Comparison of ENCODE assay signal across 16 cellular contexts in the genomic region with DNA sequence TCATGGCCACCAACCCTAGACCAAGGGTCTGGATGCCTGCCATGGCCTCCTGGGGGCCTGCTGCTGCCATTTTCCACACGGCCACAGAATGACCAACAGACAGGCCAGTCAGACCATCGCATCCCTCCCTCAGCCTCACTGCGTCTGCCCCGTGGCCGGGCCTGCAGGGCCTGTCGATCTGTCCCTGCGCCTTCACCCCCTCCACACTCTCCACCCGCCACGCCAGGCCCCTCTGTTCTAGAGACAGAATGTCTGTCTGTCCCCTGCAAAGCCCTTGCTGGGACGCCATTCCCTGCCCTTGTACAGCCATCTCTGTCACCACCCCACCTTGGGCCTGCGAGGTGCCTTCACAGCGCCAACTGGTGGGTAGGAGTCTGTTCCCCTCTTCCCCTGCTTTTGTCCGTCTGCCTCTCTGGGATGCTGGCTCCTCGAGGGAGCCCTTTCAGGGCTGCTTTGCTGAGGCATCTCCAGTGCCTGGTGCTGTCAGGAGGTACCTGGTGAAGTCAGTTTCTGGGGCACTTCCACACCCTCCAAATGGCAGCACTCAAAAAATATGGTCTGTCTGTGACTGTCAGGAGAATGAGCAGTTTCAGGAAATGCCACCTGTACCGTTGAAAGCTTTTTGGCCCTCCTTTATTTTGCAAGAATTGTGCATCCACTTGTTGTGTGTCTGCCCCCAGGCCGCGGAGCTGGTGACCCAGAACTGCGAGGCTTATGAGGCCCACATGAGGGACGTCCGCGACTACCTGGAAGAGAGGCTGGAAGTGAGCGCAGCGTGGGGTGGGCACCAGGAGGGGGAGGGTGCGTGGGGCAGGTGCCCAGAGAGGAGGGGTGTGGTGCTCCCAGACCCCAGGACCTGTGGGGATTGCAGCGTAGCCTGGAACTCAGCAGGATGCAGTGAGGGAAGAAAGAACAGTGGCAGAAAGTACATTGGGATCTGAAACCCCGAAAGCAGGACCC. TPM values are rescaled to one million over a fixed set of nuclear protein-coding genes. Genes with fewer than 3 reads are reported as not detected.
DNase-seq lines count a peak whose midpoint lies in the region; ATAC-seq, FAIRE-seq and TF ChIP-seq lines count a peak whose summit lies in the region.
"Had no signal": no experiment of that assay in that cellular context is flagged by ENCODE, and none has a peak within 500 bp of the region (broad histone marks: within the 10 kb centered on the region; RNA-seq: fewer than 3 reads in every experiment).

No MANE protein-coding gene starts in this region.

- peaks cover 5% of the 10 kb centered on the region for H3K4me1 Mint-ChIP-seq in activated T-cell treated with anti-CD3 and anti-CD28 coated beads, Interleukin-2, amount 50 U/mL, for 72 hours (ENCODE audit: low read depth)

- no peak overlapping the region for H3K27ac ChIP-seq in Peyer's patch
- H3K27ac ChIP-seq in H1 (ENCODE audit: low read depth, low read length) = no peak overlapping the region
- H3K27ac ChIP-seq in stomach = no peak overlapping the region
- no peak overlapping the region for H3K27ac ChIP-seq in PC-3 (ENCODE audit: low read length)
- H3K27ac ChIP-seq: KMS-11, right lobe of liver had no signal

- H4K20me1 ChIP-seq in H1 (replicated peaks in 1 of 2; ENCODE audit: control insufficient read depth in 1 of 2, insufficient read depth in 2 of 2, low read length in 2 of 2) = peaks cover 2 to 6% of the 10 kb centered on the region in 2 experiments
- no peaks in the 10 kb centered on the region for H4K20me1 ChIP-seq in PC-3 (ENCODE audit: low read length)

- H3K36me3 ChIP-seq in Peyer's patch (peaks cover 0 to 4% (median 0%) of the 10 kb centered on the region in 3 donors), H1 (ENCODE audit: control insufficient read depth in 2 of 4, insufficient read depth in 4 of 4, low read length in 3 of 4) (peaks cover 0 to 28% (median 10%) of the 10 kb centered on the region in 4 experiments; a peak in 5 of 8 replicates), stomach (peaks cover 0 to 14% (median 6%) of the 10 kb centered on the region in 4 donors), PC-3 (ENCODE audit: low read depth, low read length) (no peaks in the 10 kb centered on the region)
- H3K36me3 ChIP-seq: right lobe of liver had no signal

- no peak overlapping the region for H2BK15ac ChIP-seq in H1 (ENCODE audit: low read length)

- H3K4me2 ChIP-seq in H1 (ENCODE audit: insufficient read depth in 1 of 2, low read depth in 2 of 2, low read length in 2 of 2) = no peak overlapping the region
- H3K4me2 ChIP-seq in PC-3 (ENCODE audit: low read length) = no peak overlapping the region
- H3K4me2 ChIP-seq: KMS-11 had no signal

- H4K91ac ChIP-seq in H1 (replicated peaks; ENCODE audit: insufficient read length, low read length) = no peak overlapping the region

- TF ChIP-seq EP300 in H1 (IDR thresholded peaks at IDR 0.05; ENCODE audit: borderline replicate concordance in 1 of 2, low read depth in 2 of 2, low read length in 2 of 2) = no peak
- no peak for TF ChIP-seq EP300 in stomach (IDR thresholded peaks at IDR 0.05)

- no peak overlapping the region for H4K5ac ChIP-seq in H1 (ENCODE audit: insufficient read length, low read depth, low read length)

- 0 out of 2 replicates have a peak, but pooled peaks cover 2% of the 10 kb centered on the region for H3K79me1 ChIP-seq in H1 (ENCODE audit: low read depth, low read length)

- no peak overlapping the region for H3K4ac ChIP-seq in H1 (replicated peaks; ENCODE audit: insufficient read length, low read depth, low read length)

- no TSS peak for BruUV-seq in PC-3 (replicated peaks; lab: Mats Ljungman, UMichigan)

- no peaks in the 10 kb centered on the region for H3K27me3 ChIP-seq in Peyer's patch
- no peaks in the 10 kb centered on the region for H3K27me3 ChIP-seq in H1 (replicated peaks in 1 of 4; ENCODE audit: control insufficient read depth in 3 of 4, extremely low read depth in 1 of 4, insufficient read depth in 3 of 4, low read length in 3 of 4)
- no peaks in the 10 kb centered on the region for H3K27me3 ChIP-seq in stomach
- H3K27me3 ChIP-seq in PC-3 (ENCODE audit: low read length) = no peaks in the 10 kb centered on the region
- H3K27me3 ChIP-seq: right lobe of liver had no signal

- peak overlapping the region; percentile 50; the same call in 1 of the 2 replicates for H2BK12ac ChIP-seq in H1 (ENCODE audit: low read depth, low read length)

- no peak overlapping the region for H4K8ac ChIP-seq in H1 (ENCODE audit: extremely low read depth, insufficient read depth, low read length)

- H2BK5ac ChIP-seq in H1 (ENCODE audit: low read depth, low read length) = no peak overlapping the region

- no peak for DNase-seq in activated naive CD4-positive, alpha-beta T cell treated with anti-CD3 and anti-CD28 coated beads, Interleukin-2, amount 50 U/mL, for 72 hours (ENCODE audit: low spot score in 2 of 2)
- DNase-seq in activated naive CD4-positive, alpha-beta T cell treated with anti-CD3 and anti-CD28 coated beads, Interleukin-2, amount 50 U/mL, for 16 hours = no peak
- DNase-seq in Peyer's patch (peak in 2 of 3 donors; percentile 14 to 42), H1 (ENCODE audit: low read depth in 1 of 2, low spot score in 2 of 2) (peak in 1 of 2 experiments; percentile 45), stomach (peak; percentile 5), PC-3 (no peak)
- DNase-seq in activated T-cell treated with anti-CD3 and anti-CD28 coated beads, Interleukin-2, amount 50 U/mL, for 72 hours = no peak
- DNase-seq: activated B cell treated with CpG ODN at 0.5 μM for 24 hours, erythroblast, NCI-H2029, NCI-H510A treated with DMSO at 0.1 percent for 48 hours had no signal

- H3K36me3 Mint-ChIP-seq in activated naive CD4-positive, alpha-beta T cell treated with anti-CD3 and anti-CD28 coated beads, Interleukin-2, amount 50 U/mL, for 72 hours = peaks cover 5 to 7% of the 10 kb centered on the region in 2 donors
- H3K36me3 Mint-ChIP-seq in activated T-cell treated with anti-CD3 and anti-CD28 coated beads, Interleukin-2, amount 50 U/mL, for 72 hours (ENCODE audit: insufficient read depth in 2 of 2) = peaks cover 0 to 4% of the 10 kb centered on the region in 2 donors

- H3K4me3 ChIP-seq in Peyer's patch (no peak overlapping the region), H1 (ENCODE audit: extremely low read depth in 1 of 4, insufficient read depth in 2 of 4, low read depth in 3 of 4, low read length in 4 of 4) (no peak overlapping the region), stomach (no peak overlapping the region), PC-3 (ENCODE audit: low read length) (no peak overlapping the region)
- H3K4me3 ChIP-seq: right lobe of liver had no signal

- H3K14ac ChIP-seq in H1 (ENCODE audit: insufficient read length) = no peak overlapping the region

- no peak for TF ChIP-seq POLR2A in Peyer's patch (IDR thresholded peaks at IDR 0.05)
- TF ChIP-seq POLR2A in H1 (IDR thresholded peaks at IDR 0.05; ENCODE audit: control extremely low read depth in 1 of 2, low read depth in 2 of 2, low read length in 2 of 2) = no peak
- TF ChIP-seq POLR2A in stomach (IDR thresholded peaks at IDR 0.05) = no peak

- no peak overlapping the region for H2AFZ ChIP-seq in H1 (ENCODE audit: low read length)
- H2AFZ ChIP-seq in PC-3 (ENCODE audit: low read length) = no peak overlapping the region

- H3K4me3 Mint-ChIP-seq in activated T-cell treated with anti-CD3 and anti-CD28 coated beads, Interleukin-2, amount 50 U/mL, for 72 hours = no peak overlapping the region
- H3K4me3 Mint-ChIP-seq: activated B cell treated with CpG ODN at 0.5 μM for 24 hours had no signal

- H3K9me3 ChIP-seq in Peyer's patch (no peaks in the 10 kb centered on the region), H1 (ENCODE audit: insufficient read depth in 2 of 2, low read depth in 1 of 2, low read length in 1 of 2) (no peaks in the 10 kb centered on the region), stomach (no peaks in the 10 kb centered on the region), PC-3 (ENCODE audit: low read length) (no peaks in the 10 kb centered on the region)
- H3K9me3 ChIP-seq: right lobe of liver had no signal

- H3K9me2 ChIP-seq in PC-3 (replicated peaks; ENCODE audit: low read length) = no peaks in the 10 kb centered on the region

- no peaks in the 10 kb centered on the region for H3K27me3 Mint-ChIP-seq in activated T-cell treated with anti-CD3 and anti-CD28 coated beads, Interleukin-2, amount 50 U/mL, for 72 hours (ENCODE audit: low read depth)
- H3K27me3 Mint-ChIP-seq: activated B cell treated with CpG ODN at 0.5 μM for 24 hours had no signal

- ATAC-seq in activated naive CD4-positive, alpha-beta T cell treated with anti-CD3 and anti-CD28 coated beads, Interleukin-2, amount 50 U/mL, for 72 hours = no peak
- ATAC-seq in PC-3 = no peak
- ATAC-seq in GM19395 (IDR thresholded peaks at IDR 0.05; ENCODE audit: unreplicated experiment) = no peak
- no peak for ATAC-seq in activated T-cell treated with anti-CD3 and anti-CD28 coated beads, Interleukin-2, amount 50 U/mL, for 72 hours (replicated peaks in 1 of 2)
- ATAC-seq: right lobe of liver had no signal

- no peaks in the 10 kb centered on the region for H3K4me1 ChIP-seq in Peyer's patch
- H3K4me1 ChIP-seq in H1 (replicated peaks in 1 of 4; ENCODE audit: control insufficient read depth in 3 of 4, insufficient read depth in 4 of 4, low read length in 3 of 4) = peaks cover 0 to 12% (median 7%) of the 10 kb centered on the region in 4 experiments; a peak in 5 of 7 replicates
- H3K4me1 ChIP-seq in stomach = peaks cover 0 to 4% (median 0%) of the 10 kb centered on the region in 4 donors
- no peaks in the 10 kb centered on the region for H3K4me1 ChIP-seq in PC-3 (ENCODE audit: insufficient read depth, low read length)
- H3K4me1 ChIP-seq: right lobe of liver had no signal

- H3K23me2 ChIP-seq in H1 (ENCODE audit: low read depth, low read length) = no peaks in the 10 kb centered on the region

- no peak overlapping the region for H3K18ac ChIP-seq in H1 (ENCODE audit: extremely low read depth, low read length)

- no peak overlapping the region for H3K23ac ChIP-seq in H1 (ENCODE audit: insufficient read length)

- H2BK20ac ChIP-seq in H1 (ENCODE audit: low read length) = no peak overlapping the region

- 92% methylated on average over 22 of the region's 26 CpGs; no CpG with 5 or more reads in 1 of the 2 experiments for WGBS in H1 (ENCODE audit: extremely low coverage in 1 of 2, insufficient coverage in 1 of 2, insufficient read length in 1 of 2, insufficient replicate concordance in 2 of 2, low coverage in 1 of 2, low lambda C conversion rate in 2 of 2, missing lambda C conversion rate in 1 of 2), 2 experiments
- WGBS in stomach, 5 donors = 88 to 91% (median 90%) methylated on average over 26 of the region's 26 CpGs

- TF ChIP-seq CTCF in Peyer's patch (IDR thresholded peaks at IDR 0.05) (no peak), H1 (IDR thresholded peaks at IDR 0.05; ENCODE audit: control extremely low read depth in 1 of 3, insufficient read depth in 1 of 3, low read depth in 1 of 3, low read length in 3 of 3) (no peak), stomach (IDR thresholded peaks at IDR 0.05) (no peak), PC-3 (conservative IDR thresholded peaks at IDR 0.05; ENCODE audit: low read depth, low read length) (no peak)

- no peaks in the 10 kb centered on the region for H3K79me2 ChIP-seq in H1 (ENCODE audit: control insufficient read depth in 1 of 2, insufficient read depth in 2 of 2, low read length in 2 of 2)
- no peaks in the 10 kb centered on the region for H3K79me2 ChIP-seq in PC-3 (ENCODE audit: low read length)

- TF ChIP-seq RAD21 in H1 (IDR thresholded peaks at IDR 0.05 in 1 of 2, conservative IDR thresholded peaks at IDR 0.05 in 1 of 2; ENCODE audit: low read depth in 2 of 2, low read length in 2 of 2) = no peak

- H2AK5ac ChIP-seq in H1 (ENCODE audit: low read depth, low read length) = no peak overlapping the region

- peak overlapping the region; percentile 47 to 89 for H3K27ac Mint-ChIP-seq in activated naive CD4-positive, alpha-beta T cell treated with anti-CD3 and anti-CD28 coated beads, Interleukin-2, amount 50 U/mL, for 72 hours
- H3K27ac Mint-ChIP-seq in activated T-cell treated with anti-CD3 and anti-CD28 coated beads, Interleukin-2, amount 50 U/mL, for 72 hours = no peak overlapping the region
- H3K27ac Mint-ChIP-seq: activated B cell treated with CpG ODN at 0.5 μM for 24 hours had no signal

- H2BK120ac ChIP-seq in H1 (replicated peaks; ENCODE audit: low read depth, low read length) = no peak overlapping the region

- intact Hi-C loops in stomach (cut with DNase I; ENCODE audit: low total_unique reads) = no loop called here
- intact Hi-C loops in PC-3 (cut with micrococcal nuclease) = no loop called here

- POLR2A ChIA-PET in H1 (lab: Charles Lee; ENCODE audit: partially characterized antibody) (interaction anchor here (1.5 to 4.3 kb wide), 3 partner anchors 8 to 16 kb away, joined by 3 to 17 read pairs (median 4); no protein-coding TSS in a partner anchor), PC-3 (lab: Charles Lee; ENCODE audit: unreplicated experiment) (no interaction called here)

- FAIRE-seq in H1 (lab: Jason Lieb, UNC) = no peak
- FAIRE-seq: GM19239 had no signal

- H3K56ac ChIP-seq in H1 (replicated peaks; ENCODE audit: insufficient read length, low read depth, low read length) = no peak overlapping the region

- CTCF ChIA-PET in H1 (lab: Charles Lee; ENCODE audit: partially characterized antibody) = no interaction called here
- CTCF ChIA-PET in PC-3 (lab: Charles Lee) = no interaction called here

- no peaks in the 10 kb centered on the region for H3K9me3 Mint-ChIP-seq in activated naive CD4-positive, alpha-beta T cell treated with anti-CD3 and anti-CD28 coated beads, Interleukin-2, amount 50 U/mL, for 72 hours
- H3K9me3 Mint-ChIP-seq in activated T-cell treated with anti-CD3 and anti-CD28 coated beads, Interleukin-2, amount 50 U/mL, for 72 hours = no peaks in the 10 kb centered on the region
- H3K9me3 Mint-ChIP-seq: activated B cell treated with CpG ODN at 0.5 μM for 24 hours had no signal

- H3F3A ChIP-seq in PC-3 (ENCODE audit: low read length, unreplicated experiment) = no peaks in the 10 kb centered on the region

- H3K9ac ChIP-seq in H1 (replicated peaks in 1 of 4; ENCODE audit: extremely low read depth in 1 of 4, low read depth in 3 of 4, low read length in 3 of 4) (no peak overlapping the region), PC-3 (ENCODE audit: low read length) (no peak overlapping the region)
- H3K9ac ChIP-seq: KMS-11 had no signal

RNA-seq across cellular contexts. Expression of gene ESPNL, which starts 6.7 kb away (rescaled TPM):
- under 1 TPM; 0.18 to 0.43 TPM for total RNA-seq in activated naive CD4-positive, alpha-beta T cell treated with anti-CD3 and anti-CD28 coated beads, Interleukin-2, amount 50 U/mL, for 72 hours
- 1 to 10 TPM in 1 of 4 donors, under 1 TPM in 1, not detected in 2; 0.27 to 2.5 TPM for total RNA-seq in Peyer's patch
- 1.3 and 1.8 TPM in 2 replicates for total RNA-seq in H1 (2021; fragmentation: NEBNext Ultra II Directional; extraction: Animal tissue kit (Norgen Biotek cat#: 25700))
- 0.68 and 1.6 TPM in 2 replicates for polyA plus RNA-seq in H1 (2011; rRNA removed)
- 1.3 TPM for polyA plus RNA-seq in H1 (2011; cell fraction: cytosol; rRNA removed)
- 2.8 TPM for polyA plus RNA-seq in H1 (2011; cell fraction: nucleus; rRNA removed)
- 0.54 to 1.2 TPM (median 0.82 TPM) in 4 replicates for polyA plus RNA-seq in H1 (2012, experiment 1 of 2)
- 0.66 TPM for polyA plus RNA-seq in H1 (2012, experiment 2 of 2)
- 0.75 TPM for polyA plus RNA-seq in H1 (2013, experiment 1 of 2)
- polyA plus RNA-seq in H1 (2013, experiment 2 of 2) = 0.64 TPM
- 0.15 and 0.60 TPM in 2 replicates for polyA minus RNA-seq in H1 (2011; rRNA and poly(A)+ RNA removed)
- polyA minus RNA-seq in H1 (2011; cell fraction: cytosol; rRNA and poly(A)+ RNA removed) = 0.73 TPM
- 1.2 TPM for polyA minus RNA-seq in H1 (2011; cell fraction: nucleus; rRNA and poly(A)+ RNA removed)
- total RNA-seq in stomach = 1 to 10 TPM in 1 of 5 donors, under 1 TPM in 1, not detected in 3; 0.73 to 1.3 TPM
- polyA plus RNA-seq in stomach = under 1 TPM; 0.05 to 0.31 (median 0.25) TPM
- total RNA-seq in PC-3 (2014; rRNA removed) = not detected in 2 replicates
- total RNA-seq in activated T-cell treated with anti-CD3 and anti-CD28 coated beads, Interleukin-2, amount 50 U/mL, for 72 hours = under 1 TPM; 0.07 to 0.19 TPM

RNA-seq across cellular contexts. Expression of gene SCLY, which starts 32.7 kb away (rescaled TPM):
- 10 to 100 TPM; 58.0 to 75.2 TPM for total RNA-seq in activated naive CD4-positive, alpha-beta T cell treated with anti-CD3 and anti-CD28 coated beads, Interleukin-2, amount 50 U/mL, for 72 hours
- total RNA-seq in Peyer's patch (10 to 100 TPM; 13.2 to 45.2 (median 24.2) TPM), stomach (10 to 100 TPM in 4 of 5 donors, 1 to 10 TPM in 1; 7.2 to 12.8 (median 12.1) TPM), PC-3 (2014; rRNA removed) (19.5 and 23.1 TPM in 2 replicates)
- 79.0 and 83.7 TPM in 2 replicates for total RNA-seq in H1 (2021; fragmentation: NEBNext Ultra II Directional; extraction: Animal tissue kit (Norgen Biotek cat#: 25700))
- polyA plus RNA-seq in H1 (2011; rRNA removed) (79.5 and 111 TPM in 2 replicates), stomach (10 to 100 TPM in 1 of 3 donors, 1 to 10 TPM in 2; 5.4 to 11.3 (median 9.9) TPM)
- 68.5 TPM for polyA plus RNA-seq in H1 (2011; cell fraction: cytosol; rRNA removed)
- polyA plus RNA-seq in H1 (2011; cell fraction: nucleus; rRNA removed) = 100.0 TPM
- polyA plus RNA-seq in H1 (2012, experiment 1 of 2) = 65.1 to 71.0 TPM (median 67.4 TPM) in 4 replicates
- 70.8 TPM for polyA plus RNA-seq in H1 (2012, experiment 2 of 2)
- polyA plus RNA-seq in H1 (2013, experiment 1 of 2) = 43.4 TPM
- polyA plus RNA-seq in H1 (2013, experiment 2 of 2) = 44.4 TPM
- polyA minus RNA-seq in H1 (2011; rRNA and poly(A)+ RNA removed) = 63.7 and 76.3 TPM in 2 replicates
- 40.9 TPM for polyA minus RNA-seq in H1 (2011; cell fraction: cytosol; rRNA and poly(A)+ RNA removed)
- 77.6 TPM for polyA minus RNA-seq in H1 (2011; cell fraction: nucleus; rRNA and poly(A)+ RNA removed)
- total RNA-seq in activated T-cell treated with anti-CD3 and anti-CD28 coated beads, Interleukin-2, amount 50 U/mL, for 72 hours = 10 to 100 TPM; 36.3 to 38.2 TPM

RNA-seq across cellular contexts. Expression of gene KLHL30, which starts 45.0 kb away (rescaled TPM):
- total RNA-seq in activated naive CD4-positive, alpha-beta T cell treated with anti-CD3 and anti-CD28 coated beads, Interleukin-2, amount 50 U/mL, for 72 hours = not detected
- total RNA-seq in Peyer's patch (under 1 TPM in 2 of 4 donors, not detected in 2; 0.27 to 0.28 TPM), stomach (1 to 10 TPM in 2 of 5 donors, under 1 TPM in 1, not detected in 2; 0.29 to 1.7 (median 1.3) TPM), PC-3 (2014; rRNA removed) (not detected in 2 replicates)
- 0.08 TPM in 1 of 2 replicates, not detected in the other for total RNA-seq in H1 (2021; fragmentation: NEBNext Ultra II Directional; extraction: Animal tissue kit (Norgen Biotek cat#: 25700))
- polyA plus RNA-seq in H1 (2011; rRNA removed) (0.03 TPM in 1 of 2 replicates, not detected in the other), stomach (under 1 TPM; 0.06 to 0.46 (median 0.15) TPM)
- polyA plus RNA-seq in H1 (2011; cell fraction: cytosol; rRNA removed) = 0.01 TPM
- polyA plus RNA-seq in H1 (2011; cell fraction: nucleus; rRNA removed) = 0.07 TPM
- polyA plus RNA-seq in H1 (2012, experiment 1 of 2) = not detected in 4 replicates
- polyA plus RNA-seq in H1 (2012, experiment 2 of 2) = not detected
- not detected for polyA plus RNA-seq in H1 (2013, experiment 1 of 2)
- not detected for polyA plus RNA-seq in H1 (2013, experiment 2 of 2)
- polyA minus RNA-seq in H1 (2011; rRNA and poly(A)+ RNA removed) = not detected in 2 replicates
- polyA minus RNA-seq in H1 (2011; cell fraction: cytosol; rRNA and poly(A)+ RNA removed) = not detected
- not detected for polyA minus RNA-seq in H1 (2011; cell fraction: nucleus; rRNA and poly(A)+ RNA removed)
- not detected for total RNA-seq in activated T-cell treated with anti-CD3 and anti-CD28 coated beads, Interleukin-2, amount 50 U/mL, for 72 hours
- total RNA-seq: activated B cell treated with CpG ODN at 0.5 μM for 24 hours; T-helper 1 cell treated with Interleukin-12 subunit alpha and Interleukin-12 subunit beta and Interleukin-4 antibody, amounts not matched to agents 30 ng/mL and 1 ng/mL, for 36 hours had no signal

Comparison
In these comparisons a context has a peak if more than half of its experiments do, and no peak if none do; other contexts are left out.
1. DNase-seq: peak in Peyer's patch (2 of 3) and stomach (single experiment); none in activated naive CD4-positive, alpha-beta T cell treated with anti-CD3 and anti-CD28 coated beads, Interleukin-2, amount 50 U/mL, for 72 hours (0 of 2), activated naive CD4-positive, alpha-beta T cell treated with anti-CD3 and anti-CD28 coated beads, Interleukin-2, amount 50 U/mL, for 16 hours (single experiment), PC-3 (single experiment) and activated T-cell treated with anti-CD3 and anti-CD28 coated beads, Interleukin-2, amount 50 U/mL, for 72 hours (0 of 2).